Comparison of ENCODE assay signal across 8 cellular contexts in genomic region chr16:67170168-67170947, GRCh38. TPM values are rescaled to one million over a fixed set of nuclear protein-coding genes. Genes with fewer than 3 reads are reported as not detected.
DNase-seq lines count a peak whose midpoint lies in the region; ATAC-seq lines count a peak whose summit lies in the region.

Gene NOL3, plus strand, starts transcription at chr16:67170538.

- H3K27me3 Mint-ChIP-seq in stimulated activated naive CD8-positive, alpha-beta T cell treated with anti-CD3 and anti-CD28 coated beads, Interleukin-15, Interleukin-2, amounts not matched to agents 100 ng/mL and 50 ng/mL, for 24 hours = peaks cover 72% of the 10 kb centered on the region

- no peaks in the 10 kb centered on the region for H3K36me3 ChIP-seq in HUES64 (ENCODE audit: insufficient read depth, low read length)

- H3K27ac Mint-ChIP-seq in stimulated activated naive CD8-positive, alpha-beta T cell treated with anti-CD3 and anti-CD28 coated beads, Interleukin-15, Interleukin-2, amounts not matched to agents 100 ng/mL and 50 ng/mL, for 24 hours = peak within 1 kb of the TSS; percentile 49

- no peak within 1 kb of the TSS for H3K27ac ChIP-seq in HUES64 (ENCODE audit: low read depth, low read length)

- peak within 1 kb of the TSS; percentile 55 for H3K9ac ChIP-seq in HUES64 (ENCODE audit: low read depth, low read length)

- H3K9me3 Mint-ChIP-seq in stimulated activated naive CD8-positive, alpha-beta T cell treated with anti-CD3 and anti-CD28 coated beads, Interleukin-15, Interleukin-2, amounts not matched to agents 100 ng/mL and 50 ng/mL, for 24 hours = no peaks in the 10 kb centered on the region

- no peaks in the 10 kb centered on the region for H3K36me3 Mint-ChIP-seq in stimulated activated naive CD8-positive, alpha-beta T cell treated with anti-CD3 and anti-CD28 coated beads, Interleukin-15, Interleukin-2, amounts not matched to agents 100 ng/mL and 50 ng/mL, for 24 hours (ENCODE audit: low read depth)

- H3K27me3 ChIP-seq in HUES64 (ENCODE audit: insufficient read depth, low read length) = peaks cover 96% of the 10 kb centered on the region

- H3K4me1 Mint-ChIP-seq in stimulated activated naive CD8-positive, alpha-beta T cell treated with anti-CD3 and anti-CD28 coated beads, Interleukin-15, Interleukin-2, amounts not matched to agents 100 ng/mL and 50 ng/mL, for 24 hours (ENCODE audit: low read depth) = peaks cover 29% of the 10 kb centered on the region

- peaks cover 12% of the 10 kb centered on the region for H3K4me1 ChIP-seq in HUES64 (ENCODE audit: insufficient read depth, low read length)

- ATAC-seq in GM19452 (IDR thresholded peaks at IDR 0.05; ENCODE audit: unreplicated experiment) (peak; percentile 34), left lobe of liver (peak; percentile 59)

- H3K9me3 ChIP-seq in HUES64 (ENCODE audit: insufficient read depth, low read depth, low read length) = no peaks in the 10 kb centered on the region

- WGBS in HUES64 = 2% methylated on average over 43 of the region's 50 CpGs

- DNase-seq in DMS 273 (lab: John Stamatoyannopoulos, UW; ENCODE audit: unreplicated experiment) = peak; percentile 94
- DNase-seq in SK-N-DZ (ENCODE audit: low spot score) = peak; percentile 92
- peak; percentile 79 for DNase-seq in dermis blood vessel endothelial cell
- peak; percentile 85 for DNase-seq in left lobe of liver (ENCODE audit: low spot score)
- no peak for DNase-seq in SIG-M5 (lab: John Stamatoyannopoulos, UW)

- peak within 1 kb of the TSS; percentile 70 for H3K4me3 Mint-ChIP-seq in stimulated activated naive CD8-positive, alpha-beta T cell treated with anti-CD3 and anti-CD28 coated beads, Interleukin-15, Interleukin-2, amounts not matched to agents 100 ng/mL and 50 ng/mL, for 24 hours

- H3K4me3 ChIP-seq in HUES64 (ENCODE audit: low read length) = peak within 1 kb of the TSS; percentile 59

RNA-seq across cellular contexts. Expression of gene NOL3, which starts in this region (rescaled TPM):
- 4.3 TPM for polyA plus RNA-seq in HUES64 (2013, experiment 1 of 2)
- 5.1 TPM for polyA plus RNA-seq in HUES64 (2013, experiment 2 of 2)
- 25.8 and 26.0 TPM in 2 replicates for polyA plus RNA-seq in SK-N-DZ (2014; cell fraction: cytosol; rRNA removed)
- polyA plus RNA-seq in SK-N-DZ (2014; cell fraction: nucleus; rRNA removed) = 45.7 and 50.1 TPM in 2 replicates
- 8.6 and 8.8 TPM in 2 replicates for total RNA-seq in dermis blood vessel endothelial cell
- 40.7 TPM for total RNA-seq in left lobe of liver
